In the genomic region with DNA sequence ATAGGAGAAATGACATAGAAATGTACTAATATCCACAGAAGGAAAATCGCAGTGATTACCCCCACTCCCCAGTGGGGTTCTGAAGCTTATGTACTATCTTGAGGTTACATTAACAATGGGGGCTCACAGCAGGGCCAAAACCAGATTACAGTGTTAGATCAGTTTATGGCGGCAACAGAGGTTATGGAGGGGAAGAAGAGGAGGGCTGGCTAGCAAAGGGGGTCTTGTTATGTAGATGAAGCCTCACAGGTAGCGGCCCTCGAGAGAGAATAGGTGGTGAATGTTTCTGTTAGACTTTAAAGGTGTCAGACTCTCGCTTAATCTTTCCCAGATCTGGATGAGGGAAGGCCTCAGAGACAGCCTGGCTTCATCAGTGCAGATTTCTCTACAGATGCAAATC, we compare ENCODE assay signal across 1 cellular context.
TF ChIP-seq lines count a peak whose summit lies in the region.

No MANE protein-coding gene starts in this region.

TF ChIP-seq in GM23338, 12 proteins besides CTCF, POLR2A, EP300 and RAD21 (continued from another document):
- TF ChIP-seq, protein P1, sequence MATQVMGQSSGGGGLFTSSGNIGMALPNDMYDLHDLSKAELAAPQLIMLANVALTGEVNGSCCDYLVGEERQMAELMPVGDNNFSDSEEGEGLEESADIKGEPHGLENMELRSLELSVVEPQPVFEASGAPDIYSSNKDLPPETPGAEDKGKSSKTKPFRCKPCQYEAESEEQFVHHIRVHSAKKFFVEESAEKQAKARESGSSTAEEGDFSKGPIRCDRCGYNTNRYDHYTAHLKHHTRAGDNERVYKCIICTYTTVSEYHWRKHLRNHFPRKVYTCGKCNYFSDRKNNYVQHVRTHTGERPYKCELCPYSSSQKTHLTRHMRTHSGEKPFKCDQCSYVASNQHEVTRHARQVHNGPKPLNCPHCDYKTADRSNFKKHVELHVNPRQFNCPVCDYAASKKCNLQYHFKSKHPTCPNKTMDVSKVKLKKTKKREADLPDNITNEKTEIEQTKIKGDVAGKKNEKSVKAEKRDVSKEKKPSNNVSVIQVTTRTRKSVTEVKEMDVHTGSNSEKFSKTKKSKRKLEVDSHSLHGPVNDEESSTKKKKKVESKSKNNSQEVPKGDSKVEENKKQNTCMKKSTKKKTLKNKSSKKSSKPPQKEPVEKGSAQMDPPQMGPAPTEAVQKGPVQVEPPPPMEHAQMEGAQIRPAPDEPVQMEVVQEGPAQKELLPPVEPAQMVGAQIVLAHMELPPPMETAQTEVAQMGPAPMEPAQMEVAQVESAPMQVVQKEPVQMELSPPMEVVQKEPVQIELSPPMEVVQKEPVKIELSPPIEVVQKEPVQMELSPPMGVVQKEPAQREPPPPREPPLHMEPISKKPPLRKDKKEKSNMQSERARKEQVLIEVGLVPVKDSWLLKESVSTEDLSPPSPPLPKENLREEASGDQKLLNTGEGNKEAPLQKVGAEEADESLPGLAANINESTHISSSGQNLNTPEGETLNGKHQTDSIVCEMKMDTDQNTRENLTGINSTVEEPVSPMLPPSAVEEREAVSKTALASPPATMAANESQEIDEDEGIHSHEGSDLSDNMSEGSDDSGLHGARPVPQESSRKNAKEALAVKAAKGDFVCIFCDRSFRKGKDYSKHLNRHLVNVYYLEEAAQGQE (IDR thresholded peaks at IDR 0.05; ENCODE audit: unreplicated experiment), result no peak
- no peak for TF ChIP-seq EZH2 (IDR thresholded peaks at IDR 0.05; ENCODE audit: low read depth, unreplicated experiment)
- TF ChIP-seq JUNB (IDR thresholded peaks at IDR 0.05; ENCODE audit: unreplicated experiment), result no peak
- TF ChIP-seq, protein P2, sequence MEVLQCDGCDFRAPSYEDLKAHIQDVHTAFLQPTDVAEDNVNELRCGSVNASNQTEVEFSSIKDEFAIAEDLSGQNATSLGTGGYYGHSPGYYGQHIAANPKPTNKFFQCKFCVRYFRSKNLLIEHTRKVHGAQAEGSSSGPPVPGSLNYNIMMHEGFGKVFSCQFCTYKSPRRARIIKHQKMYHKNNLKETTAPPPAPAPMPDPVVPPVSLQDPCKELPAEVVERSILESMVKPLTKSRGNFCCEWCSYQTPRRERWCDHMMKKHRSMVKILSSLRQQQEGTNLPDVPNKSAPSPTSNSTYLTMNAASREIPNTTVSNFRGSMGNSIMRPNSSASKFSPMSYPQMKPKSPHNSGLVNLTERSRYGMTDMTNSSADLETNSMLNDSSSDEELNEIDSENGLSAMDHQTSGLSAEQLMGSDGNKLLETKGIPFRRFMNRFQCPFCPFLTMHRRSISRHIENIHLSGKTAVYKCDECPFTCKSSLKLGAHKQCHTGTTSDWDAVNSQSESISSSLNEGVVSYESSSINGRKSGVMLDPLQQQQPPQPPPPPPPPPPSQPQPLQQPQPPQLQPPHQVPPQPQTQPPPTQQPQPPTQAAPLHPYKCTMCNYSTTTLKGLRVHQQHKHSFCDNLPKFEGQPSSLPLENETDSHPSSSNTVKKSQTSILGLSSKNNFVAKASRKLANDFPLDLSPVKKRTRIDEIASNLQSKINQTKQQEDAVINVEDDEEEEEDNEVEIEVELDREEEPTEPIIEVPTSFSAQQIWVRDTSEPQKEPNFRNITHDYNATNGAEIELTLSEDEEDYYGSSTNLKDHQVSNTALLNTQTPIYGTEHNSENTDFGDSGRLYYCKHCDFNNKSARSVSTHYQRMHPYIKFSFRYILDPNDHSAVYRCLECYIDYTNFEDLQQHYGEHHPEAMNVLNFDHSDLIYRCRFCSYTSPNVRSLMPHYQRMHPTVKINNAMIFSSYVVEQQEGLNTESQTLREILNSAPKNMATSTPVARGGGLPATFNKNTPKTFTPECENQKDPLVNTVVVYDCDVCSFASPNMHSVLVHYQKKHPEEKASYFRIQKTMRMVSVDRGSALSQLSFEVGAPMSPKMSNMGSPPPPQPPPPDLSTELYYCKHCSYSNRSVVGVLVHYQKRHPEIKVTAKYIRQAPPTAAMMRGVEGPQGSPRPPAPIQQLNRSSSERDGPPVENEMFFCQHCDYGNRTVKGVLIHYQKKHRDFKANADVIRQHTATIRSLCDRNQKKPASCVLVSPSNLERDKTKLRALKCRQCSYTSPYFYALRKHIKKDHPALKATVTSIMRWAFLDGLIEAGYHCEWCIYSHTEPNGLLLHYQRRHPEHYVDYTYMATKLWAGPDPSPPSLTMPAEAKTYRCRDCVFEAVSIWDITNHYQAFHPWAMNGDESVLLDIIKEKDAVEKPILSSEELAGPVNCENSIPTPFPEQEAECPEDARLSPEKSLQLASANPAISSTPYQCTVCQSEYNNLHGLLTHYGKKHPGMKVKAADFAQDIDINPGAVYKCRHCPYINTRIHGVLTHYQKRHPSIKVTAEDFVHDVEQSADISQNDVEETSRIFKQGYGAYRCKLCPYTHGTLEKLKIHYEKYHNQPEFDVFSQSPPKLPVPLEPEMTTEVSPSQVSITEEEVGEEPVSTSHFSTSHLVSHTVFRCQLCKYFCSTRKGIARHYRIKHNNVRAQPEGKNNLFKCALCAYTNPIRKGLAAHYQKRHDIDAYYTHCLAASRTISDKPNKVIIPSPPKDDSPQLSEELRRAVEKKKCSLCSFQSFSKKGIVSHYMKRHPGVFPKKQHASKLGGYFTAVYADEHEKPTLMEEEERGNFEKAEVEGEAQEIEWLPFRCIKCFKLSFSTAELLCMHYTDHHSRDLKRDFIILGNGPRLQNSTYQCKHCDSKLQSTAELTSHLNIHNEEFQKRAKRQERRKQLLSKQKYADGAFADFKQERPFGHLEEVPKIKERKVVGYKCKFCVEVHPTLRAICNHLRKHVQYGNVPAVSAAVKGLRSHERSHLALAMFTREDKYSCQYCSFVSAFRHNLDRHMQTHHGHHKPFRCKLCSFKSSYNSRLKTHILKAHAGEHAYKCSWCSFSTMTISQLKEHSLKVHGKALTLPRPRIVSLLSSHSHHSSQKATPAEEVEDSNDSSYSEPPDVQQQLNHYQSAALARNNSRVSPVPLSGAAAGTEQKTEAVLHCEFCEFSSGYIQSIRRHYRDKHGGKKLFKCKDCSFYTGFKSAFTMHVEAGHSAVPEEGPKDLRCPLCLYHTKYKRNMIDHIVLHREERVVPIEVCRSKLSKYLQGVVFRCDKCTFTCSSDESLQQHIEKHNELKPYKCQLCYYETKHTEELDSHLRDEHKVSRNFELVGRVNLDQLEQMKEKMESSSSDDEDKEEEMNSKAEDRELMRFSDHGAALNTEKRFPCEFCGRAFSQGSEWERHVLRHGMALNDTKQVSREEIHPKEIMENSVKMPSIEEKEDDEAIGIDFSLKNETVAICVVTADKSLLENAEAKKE (CRISPR knock-in tag; IDR thresholded peaks at IDR 0.05), result no peak
- TF ChIP-seq NANOG (IDR thresholded peaks at IDR 0.05; ENCODE audit: borderline replicate concordance), result no peak
- no peak for TF ChIP-seq CREB1 (CRISPR knock-in tag; IDR thresholded peaks at IDR 0.05; ENCODE audit: low read depth)
- TF ChIP-seq STAT1 (IDR thresholded peaks at IDR 0.05; ENCODE audit: unreplicated experiment), result no peak
- no peak for TF ChIP-seq EZH2phosphoT487 (IDR thresholded peaks at IDR 0.05; ENCODE audit: unreplicated experiment)
- TF ChIP-seq ZNF331 (CRISPR knock-in tag; IDR thresholded peaks at IDR 0.05; ENCODE audit: low read depth), result no peak
- no peak for TF ChIP-seq ZNF114 (CRISPR knock-in tag; IDR thresholded peaks at IDR 0.05)
- no peak for TF ChIP-seq POLR2AphosphoS5 (IDR thresholded peaks at IDR 0.05; ENCODE audit: low read depth)
